Comparison of ENCODE assay signal across 8 cellular contexts in genomic region chr6:157989541-157990289, GRCh38. TPM values are rescaled to one million over a fixed set of nuclear protein-coding genes. Genes with fewer than 3 reads are reported as not detected.
A peak's percentile ranks its signal among the peaks of the same experiment; 100 is the strongest.
DNase-seq lines count a peak whose midpoint lies in the region; ATAC-seq, FAIRE-seq and TF ChIP-seq lines count a peak whose summit lies in the region.
"Had no signal": no experiment of that assay in that cellular context is flagged by ENCODE, and none has a peak within 500 bp of the region (broad histone marks: within the 10 kb centered on the region; RNA-seq: fewer than 3 reads in every experiment).

No MANE protein-coding gene starts in this region.

- peak overlapping the region; percentile 27 for H3K9ac ChIP-seq in GM23248

- peak overlapping the region; percentile 37 for H3K4me2 ChIP-seq in GM23248 (ENCODE audit: unreplicated experiment)

- H3K4me1 ChIP-seq in GM23248 (ENCODE audit: insufficient read depth) (peaks cover 34% of the 10 kb centered on the region), right lobe of liver (peaks cover 0 to 54% (median 21%) of the 10 kb centered on the region in 4 donors), vagina (peaks cover 37% of the 10 kb centered on the region)

- H3K36me3 ChIP-seq in GM23248 (ENCODE audit: low read depth) (no peaks in the 10 kb centered on the region), right lobe of liver (no peaks in the 10 kb centered on the region), vagina (no peaks in the 10 kb centered on the region)
- H3K36me3 ChIP-seq: neutrophil had no signal

- FAIRE-seq in D721Med (lab: Jason Lieb, UNC): no peak

- H3K27ac ChIP-seq in GM23248 (no peak overlapping the region), right lobe of liver (no peak overlapping the region), vagina (peak overlapping the region; percentile 69)

- H2AFZ ChIP-seq in GM23248: no peak overlapping the region

- TF ChIP-seq CTCF in right lobe of liver (IDR thresholded peaks at IDR 0.05) (no peak), vagina (IDR thresholded peaks at IDR 0.05) (no peak), D721Med (IDR thresholded peaks at IDR 0.05; ENCODE audit: insufficient read depth, missing control alignments) (no peak)

- in situ Hi-C loops in GM23248 (cut with MboI): no loop called here

- TF ChIP-seq POLR2A in right lobe of liver (IDR thresholded peaks at IDR 0.05): no peak
- TF ChIP-seq POLR2A in vagina (IDR thresholded peaks at IDR 0.05): no peak

- 52 to 57% methylated on average over 17 to 19 of the region's 22 CpGs for WGBS in GM23248 (ENCODE audit: low coverage in 1 of 2, low lambda C conversion rate in 2 of 2, missing lambda C conversion rate in 2 of 2), 2 experiments
- WGBS in right lobe of liver (ENCODE audit: insufficient coverage, low coverage, low lambda C conversion rate, missing lambda C conversion rate): 100% methylated on average over 2 of the region's 22 CpGs

- no peaks in the 10 kb centered on the region for H3K9me2 ChIP-seq in GM23248 (ENCODE audit: insufficient read depth)

- ATAC-seq in right lobe of liver: peak; percentile 71 to 75 (median 72)

- H3K79me2 ChIP-seq in GM23248 (ENCODE audit: insufficient read depth): peaks cover 100% of the 10 kb centered on the region

- H3K27me3 ChIP-seq in GM23248 (replicated peaks; ENCODE audit: insufficient read depth) (no peaks in the 10 kb centered on the region), right lobe of liver (no peaks in the 10 kb centered on the region), vagina (no peaks in the 10 kb centered on the region)
- H3K27me3 ChIP-seq: neutrophil had no signal

- H3K9me3 ChIP-seq in GM23248 (ENCODE audit: low read depth) (no peaks in the 10 kb centered on the region), right lobe of liver (no peaks in the 10 kb centered on the region), vagina (no peaks in the 10 kb centered on the region)
- H3K9me3 ChIP-seq: neutrophil had no signal

- H3K4me3 ChIP-seq in GM23248: no peak overlapping the region
- no peak overlapping the region for H3K4me3 ChIP-seq in right lobe of liver
- peak overlapping the region in 1 of 2 donors; percentile 25 for H3K4me3 ChIP-seq in vagina

- intact Hi-C loops in right lobe of liver (cut with DNase I) (no loop called here), vagina (cut with DNase I) (no loop called here)

- H3F3A ChIP-seq in GM23248 (ENCODE audit: insufficient read depth): no peaks in the 10 kb centered on the region

- DNase-seq in GM23248 (peak; percentile 70), NCI-H345 (lab: John Stamatoyannopoulos, UW) (peak; percentile 75), brain pericyte (ENCODE audit: low read depth, low spot score) (peak; percentile 70), right lobe of liver (peak; percentile 87 to 90 (median 87)), vagina (ENCODE audit: extremely low spot score in 2 of 2) (no peak), D721Med (ENCODE audit: insufficient read length, low spot score) (no peak), CD1c-positive myeloid dendritic cell (ENCODE audit: extremely low spot score) (no peak)

- H4K20me1 ChIP-seq in GM23248 (ENCODE audit: insufficient read depth): no peaks in the 10 kb centered on the region

RNA-seq across cellular contexts. Expression of gene SYNJ2, which starts 8.1 kb away (rescaled TPM):
- total RNA-seq in GM23248 (2014; rRNA removed; shearing (Covaris generic)): 25.3 and 28.6 TPM in 2 replicates
- polyA plus RNA-seq in GM23248 (2016; fragmentation: Nextera tagmentation; extraction: Ambion mirVana): 17.6 and 20.5 TPM in 2 replicates
- 1 to 10 TPM; 3.2 to 7.4 (median 4.2) TPM for total RNA-seq in right lobe of liver
- 8.3 TPM for total RNA-seq in vagina

Comparison
In these comparisons a context has a peak if more than half of its experiments do, and no peak if none do; other contexts are left out.
1. DNase-seq: peak in GM23248 (single experiment), NCI-H345 (single experiment), brain pericyte (single experiment) and right lobe of liver (3 of 3); none in vagina (0 of 2), D721Med (single experiment) and CD1c-positive myeloid dendritic cell (single experiment).